In genomic region chr2:226086190-226086589, GRCh38 we compare ENCODE assay signal across 18 cellular contexts.
"Had no signal": no experiment of that assay in that cellular context is flagged by ENCODE, and none has a peak within 500 bp of the region (broad histone marks: within the 10 kb centered on the region; RNA-seq: fewer than 3 reads in every experiment).

No MANE protein-coding gene starts in this region.

- H3K4me1 ChIP-seq: thyroid gland had no signal

- H3K27ac ChIP-seq: brain microvascular endothelial cell, coronary artery, thyroid gland had no signal

- H3K4me3 Mint-ChIP-seq: activated CD4-positive, alpha-beta T cell treated with anti-CD3 and anti-CD28 coated beads, Interleukin-2, amount 10 ng/mL, durations not matched to agents 24 days and 14 days; activated naive CD4-positive, alpha-beta T cell treated with anti-CD3 and anti-CD28 coated beads, Interleukin-2, amount 10 ng/mL, durations not matched to agents 7 days and 5 days; activated naive CD8-positive, alpha-beta T cell treated with anti-CD3 and anti-CD28 coated beads, Interleukin-2, amount 50 U/mL, for 24 hours; activated T-cell treated with anti-CD3 and anti-CD28 coated beads, Interleukin-2, amount 50 U/mL, for 4 hours; central memory CD8-positive, alpha-beta T cell; natural killer cell treated with Interleukin-12 subunit alpha and Interleukin-12 subunit beta and Interleukin-15 and Interleukin-18, amount 100 ng/mL, for 72 hours had no signal

- H3K27ac Mint-ChIP-seq: activated CD4-positive, alpha-beta T cell treated with anti-CD3 and anti-CD28 coated beads, Interleukin-2, amount 10 ng/mL, durations not matched to agents 24 days and 14 days; activated naive CD4-positive, alpha-beta T cell treated with anti-CD3 and anti-CD28 coated beads, Interleukin-2, amount 10 ng/mL, durations not matched to agents 7 days and 5 days; activated naive CD8-positive, alpha-beta T cell treated with anti-CD3 and anti-CD28 coated beads, Interleukin-2, amount 50 U/mL, for 24 hours; natural killer cell treated with Interleukin-12 subunit alpha and Interleukin-12 subunit beta and Interleukin-15 and Interleukin-18, amount 100 ng/mL, for 72 hours had no signal

- H3K36me3 Mint-ChIP-seq: activated naive CD4-positive, alpha-beta T cell treated with anti-CD3 and anti-CD28 coated beads, Interleukin-2, amount 10 ng/mL, durations not matched to agents 7 days and 5 days; natural killer cell treated with Interleukin-12 subunit alpha and Interleukin-12 subunit beta and Interleukin-15 and Interleukin-18, amount 100 ng/mL, for 72 hours had no signal

- H3K4me3 ChIP-seq: coronary artery, thyroid gland had no signal

- ATAC-seq: activated naive CD8-positive, alpha-beta T cell treated with anti-CD3 and anti-CD28 coated beads, Interleukin-2, amount 50 U/mL, for 24 hours; activated T-cell treated with anti-CD3 and anti-CD28 coated beads, Interleukin-2, amount 50 U/mL, for 4 hours; natural killer cell treated with Interleukin-12 subunit alpha and Interleukin-12 subunit beta and Interleukin-15 and Interleukin-18, amount 100 ng/mL, for 72 hours had no signal

- H3K27me3 ChIP-seq: brain microvascular endothelial cell, thyroid gland had no signal

- H3K9me3 ChIP-seq: thyroid gland had no signal

- H3K9me3 Mint-ChIP-seq: activated CD4-positive, alpha-beta T cell treated with anti-CD3 and anti-CD28 coated beads, Interleukin-2, amount 10 ng/mL, durations not matched to agents 24 days and 14 days; activated naive CD4-positive, alpha-beta T cell treated with anti-CD3 and anti-CD28 coated beads, Interleukin-2, amount 10 ng/mL, durations not matched to agents 7 days and 5 days; activated T-cell treated with anti-CD3 and anti-CD28 coated beads, Interleukin-2, amount 50 U/mL, for 4 hours; central memory CD8-positive, alpha-beta T cell had no signal

- DNase-seq: activated CD4-positive, alpha-beta T cell treated with anti-CD3 and anti-CD28 coated beads, Interleukin-2, amount 10 ng/mL, durations not matched to agents 24 days and 14 days; activated CD4-positive, CD25-positive, alpha-beta regulatory T cell; activated CD8-positive, alpha-beta memory T cell treated with anti-CD3 and anti-CD28 coated beads, Interleukin-2, amount 50 U/mL, for 4 hours; activated effector memory CD4-positive, alpha-beta T cell treated with Interleukin-2 at 50 U/mL for 16 hours; activated naive CD4-positive, alpha-beta T cell treated with anti-CD3 and anti-CD28 coated beads, Interleukin-2, amount 10 ng/mL, durations not matched to agents 7 days and 5 days; activated naive CD8-positive, alpha-beta T cell treated with anti-CD3 and anti-CD28 coated beads, Interleukin-2, amount 50 U/mL, for 24 hours; activated T-cell treated with anti-CD3 and anti-CD28 coated beads, Interleukin-2, amount 50 U/mL, for 4 hours; anterior cingulate cortex; brain microvascular endothelial cell; erythroblast; retina; stimulated activated CD4-positive, alpha-beta T cell treated with anti-CD3 and anti-CD28 coated beads, Interleukin-12 subunit alpha, Interleukin-12 subunit beta, amount 100 ng/mL, for 4 hours; stimulated activated CD4-positive, alpha-beta T cell treated with anti-CD3 and anti-CD28 coated beads, Interleukin-1b, Interleukin-23, amount 100 ng/mL, for 48 hours; stimulated activated naive CD4-positive, alpha-beta T cell treated with Interleukin-2 at 50 U/mL for 16 hours; thyroid gland had no signal

- H3K27me3 Mint-ChIP-seq: activated CD4-positive, alpha-beta T cell treated with anti-CD3 and anti-CD28 coated beads, Interleukin-2, amount 10 ng/mL, durations not matched to agents 24 days and 14 days; activated naive CD4-positive, alpha-beta T cell treated with anti-CD3 and anti-CD28 coated beads, Interleukin-2, amount 10 ng/mL, durations not matched to agents 7 days and 5 days; central memory CD8-positive, alpha-beta T cell; natural killer cell treated with Interleukin-12 subunit alpha and Interleukin-12 subunit beta and Interleukin-15 and Interleukin-18, amount 100 ng/mL, for 72 hours had no signal

- H3K4me1 Mint-ChIP-seq: activated CD4-positive, alpha-beta T cell treated with anti-CD3 and anti-CD28 coated beads, Interleukin-2, amount 10 ng/mL, durations not matched to agents 24 days and 14 days; activated naive CD4-positive, alpha-beta T cell treated with anti-CD3 and anti-CD28 coated beads, Interleukin-2, amount 10 ng/mL, durations not matched to agents 7 days and 5 days; activated naive CD8-positive, alpha-beta T cell treated with anti-CD3 and anti-CD28 coated beads, Interleukin-2, amount 50 U/mL, for 24 hours; central memory CD8-positive, alpha-beta T cell had no signal

- H3K36me3 ChIP-seq: brain microvascular endothelial cell, thyroid gland had no signal
